ENCODE assay signal across 9 cellular contexts in the genomic region with DNA sequence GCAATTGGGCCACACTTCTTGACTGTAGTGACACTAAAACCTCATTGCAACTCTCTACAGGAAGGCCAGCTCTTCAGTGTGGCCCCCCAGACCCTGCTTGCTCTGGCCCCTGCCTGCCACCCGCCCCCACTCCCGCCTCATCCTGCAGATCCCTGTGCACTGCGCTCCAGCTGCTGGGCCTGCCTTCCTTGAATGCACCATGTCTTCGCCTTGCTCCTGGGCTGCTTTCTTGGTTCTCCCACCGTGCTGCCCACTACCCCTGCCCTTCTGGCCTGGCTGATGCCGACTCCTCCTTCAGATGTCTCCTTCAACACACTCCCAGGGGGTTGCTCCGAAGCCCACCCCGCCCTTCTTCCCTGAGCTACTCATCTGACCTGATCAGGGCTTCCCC.
DNase-seq lines count a peak whose midpoint lies in the region; ATAC-seq, FAIRE-seq and TF ChIP-seq lines count a peak whose summit lies in the region.
"Had no signal": no experiment of that assay in that cellular context is flagged by ENCODE, and none has a peak within 500 bp of the region (broad histone marks: within the 10 kb centered on the region; RNA-seq: fewer than 3 reads in every experiment).

No MANE protein-coding gene starts in this region.

- H3K9ac ChIP-seq in GM23248, result peak overlapping the region; percentile 92
- no peak overlapping the region for H3K9ac ChIP-seq in kidney (ENCODE audit: low read length in 2 of 2)

- peaks cover 53% of the 10 kb centered on the region for H3K79me2 ChIP-seq in GM23248 (ENCODE audit: insufficient read depth)

- peak overlapping the region; percentile 60 for H3K4me3 ChIP-seq in GM23248
- H3K4me3 ChIP-seq in kidney (ENCODE audit: low read length in 2 of 2), result peak overlapping the region in 1 of 2 donors; percentile 46

- POLR2A ChIA-PET in WTC11 (lab: Charles Lee), result interaction anchor here (0.7 to 3.4 kb wide), 9 partner anchors 7 to 103 kb away, joined by 4 to 31 read pairs (median 9); a partner anchor contains a TSS
- POLR2A ChIA-PET in CD4-positive, alpha-beta T cell (lab: Charles Lee), result no interaction called here

- no peak for FAIRE-seq in kidney (lab: Jason Lieb, UNC)

- no peaks in the 10 kb centered on the region for H3K9me2 ChIP-seq in GM23248 (ENCODE audit: insufficient read depth)

- WGBS in GM23248 (ENCODE audit: low coverage in 1 of 2, low lambda C conversion rate in 2 of 2, missing lambda C conversion rate in 2 of 2), 2 experiments, result 51 to 58% methylated on average over 8 of the region's 8 CpGs

- CTCF ChIA-PET in WTC11 (lab: Charles Lee), result interaction anchor here (0.5 to 4.4 kb wide), 9 partner anchors 9 to 103 kb away, joined by 3 to 41 read pairs (median 6); a partner anchor contains a TSS
- CTCF ChIA-PET in CD4-positive, alpha-beta T cell (lab: Charles Lee), result no interaction called here

- peaks cover 31% of the 10 kb centered on the region for H3K4me1 ChIP-seq in GM23248 (ENCODE audit: insufficient read depth)
- peaks cover 15 to 16% of the 10 kb centered on the region in 2 donors for H3K4me1 ChIP-seq in kidney (ENCODE audit: control insufficient read depth in 1 of 2, insufficient read depth in 1 of 2, low read depth in 1 of 2, low read length in 2 of 2)

- no peak for TF ChIP-seq CTCF in WTC11 (IDR thresholded peaks at IDR 0.05)
- TF ChIP-seq CTCF in kidney (IDR thresholded peaks at IDR 0.05; ENCODE audit: borderline replicate concordance, extremely low read depth, insufficient read depth), result no peak
- TF ChIP-seq CTCF in CD4-positive, alpha-beta T cell (IDR thresholded peaks at IDR 0.05), result no peak

- H3K4me2 ChIP-seq in GM23248 (ENCODE audit: unreplicated experiment), result peak overlapping the region; percentile 90

- H4K20me1 ChIP-seq in GM23248 (ENCODE audit: insufficient read depth), result no peaks in the 10 kb centered on the region

- peaks cover 29% of the 10 kb centered on the region for H3F3A ChIP-seq in GM23248 (ENCODE audit: insufficient read depth)

- ATAC-seq in WTC11 (no peak), HG02973 (IDR thresholded peaks at IDR 0.05; ENCODE audit: unreplicated experiment) (no peak)
- no peak for ATAC-seq in stimulated activated memory B cell treated with anti-CD40 and anti-IgM and Interleukin-4, amounts not matched to agents 10 μg/mL and 1 μg/mL and 100 μg/mL, for 72 hours
- ATAC-seq in CD4-positive, alpha-beta T cell (ENCODE audit: poor library complexity), result no peak

- H3K27ac ChIP-seq in GM23248 (peak overlapping the region; percentile 98), kidney (ENCODE audit: low read depth in 2 of 2, low read length in 2 of 2) (peak overlapping the region; percentile 83 to 88)
- H3K27ac ChIP-seq in CD4-positive, alpha-beta T cell (ENCODE audit: low read depth, low read length), result no peak overlapping the region

- H3K27me3 Mint-ChIP-seq in WTC11 (ENCODE audit: low read depth), result no peaks in the 10 kb centered on the region
- no peaks in the 10 kb centered on the region for H3K27me3 Mint-ChIP-seq in stimulated activated memory B cell treated with anti-CD40 and anti-IgM and Interleukin-4, amounts not matched to agents 10 μg/mL and 1 μg/mL and 100 μg/mL, for 72 hours
- H3K27me3 Mint-ChIP-seq in CD4-positive, alpha-beta T cell, result no peaks in the 10 kb centered on the region

- no peak overlapping the region; the same call in 1 of the 2 replicates for H3K27ac Mint-ChIP-seq in WTC11
- no peak overlapping the region for H3K27ac Mint-ChIP-seq in stimulated activated memory B cell treated with anti-CD40 and anti-IgM and Interleukin-4, amounts not matched to agents 10 μg/mL and 1 μg/mL and 100 μg/mL, for 72 hours
- H3K27ac Mint-ChIP-seq in CD4-positive, alpha-beta T cell, result no peak overlapping the region

- peaks cover 4% of the 10 kb centered on the region; the same call in 1 of the 2 replicates for H3K4me1 Mint-ChIP-seq in WTC11
- peaks cover 31% of the 10 kb centered on the region for H3K4me1 Mint-ChIP-seq in stimulated activated memory B cell treated with anti-CD40 and anti-IgM and Interleukin-4, amounts not matched to agents 10 μg/mL and 1 μg/mL and 100 μg/mL, for 72 hours
- peaks cover 20% of the 10 kb centered on the region for H3K4me1 Mint-ChIP-seq in CD4-positive, alpha-beta T cell (ENCODE audit: low read depth)

- DNase-seq in GM23248 (no peak), WTC11 (ENCODE audit: low spot score) (no peak), kidney (no peak), KBM-7 (no peak), DMS114 treated with DMSO at 0.1 percent for 48 hours (lab: John Stamatoyannopoulos, UW; ENCODE audit: unreplicated experiment) (no peak)
- no peak for DNase-seq in CD4-positive, alpha-beta T cell
- DNase-seq: activated CD4-positive, alpha-beta T cell treated with anti-CD3 and anti-CD28 coated beads, Interleukin-2, amount 50 U/mL, for 1 hour had no signal

- H3K36me3 Mint-ChIP-seq in WTC11, result no peaks in the 10 kb centered on the region
- peaks cover 14% of the 10 kb centered on the region for H3K36me3 Mint-ChIP-seq in stimulated activated memory B cell treated with anti-CD40 and anti-IgM and Interleukin-4, amounts not matched to agents 10 μg/mL and 1 μg/mL and 100 μg/mL, for 72 hours
- H3K36me3 Mint-ChIP-seq in CD4-positive, alpha-beta T cell (ENCODE audit: low read depth), result no peaks in the 10 kb centered on the region

- H3K4me3 Mint-ChIP-seq in WTC11, result peak overlapping the region; percentile 19; the same call in 1 of the 2 replicates
- H3K4me3 Mint-ChIP-seq in stimulated activated memory B cell treated with anti-CD40 and anti-IgM and Interleukin-4, amounts not matched to agents 10 μg/mL and 1 μg/mL and 100 μg/mL, for 72 hours, result peak overlapping the region; percentile 47
- no peak overlapping the region for H3K4me3 Mint-ChIP-seq in CD4-positive, alpha-beta T cell

- no peaks in the 10 kb centered on the region for H3K9me3 ChIP-seq in GM23248 (ENCODE audit: low read depth)
- H3K9me3 ChIP-seq in kidney (ENCODE audit: control insufficient read depth in 1 of 2, low read length in 2 of 2), result no peaks in the 10 kb centered on the region
- no peaks in the 10 kb centered on the region for H3K9me3 ChIP-seq in CD4-positive, alpha-beta T cell (ENCODE audit: control insufficient read depth, low read length)

- no peaks in the 10 kb centered on the region for H3K36me3 ChIP-seq in GM23248 (ENCODE audit: low read depth)
- no peaks in the 10 kb centered on the region for H3K36me3 ChIP-seq in kidney (ENCODE audit: control insufficient read depth in 1 of 2, insufficient read depth in 2 of 2, low read length in 2 of 2)

- intact Hi-C loops in kidney (cut with DNase I), result no loop called here
- intact Hi-C loops in CD4-positive, alpha-beta T cell (cut with DNase I, micrococcal nuclease), result no loop called here

- H2AFZ ChIP-seq in GM23248, result peak overlapping the region; percentile 52

- no peaks in the 10 kb centered on the region for H3K9me3 Mint-ChIP-seq in WTC11
- H3K9me3 Mint-ChIP-seq in stimulated activated memory B cell treated with anti-CD40 and anti-IgM and Interleukin-4, amounts not matched to agents 10 μg/mL and 1 μg/mL and 100 μg/mL, for 72 hours, result no peaks in the 10 kb centered on the region
- H3K9me3 Mint-ChIP-seq in CD4-positive, alpha-beta T cell, result no peaks in the 10 kb centered on the region

- no peaks in the 10 kb centered on the region for H3K27me3 ChIP-seq in GM23248 (replicated peaks; ENCODE audit: insufficient read depth)
- H3K27me3 ChIP-seq in CD4-positive, alpha-beta T cell (ENCODE audit: control insufficient read depth, insufficient read depth, low read length), result no peaks in the 10 kb centered on the region

- in situ Hi-C loops in GM23248 (cut with MboI), result no loop called here
- in situ Hi-C loops in KBM-7 (cut with MboI; ENCODE audit: low pct_unique_long_range_greater_than_20kb, low sequenced_read_pairs), result no loop called here

TF ChIP-seq in WTC11, 78 proteins besides CTCF, POLR2A, EP300 and RAD21:
- TF ChIP-seq MXD4 (CRISPR knock-in tag; IDR thresholded peaks at IDR 0.05; ENCODE audit: borderline replicate concordance) (no peak), ZNF416 (CRISPR knock-in tag; IDR thresholded peaks at IDR 0.05) (no peak), ATF1 (CRISPR knock-in tag; IDR thresholded peaks at IDR 0.05) (no peak)
- TF ChIP-seq, protein P1, sequence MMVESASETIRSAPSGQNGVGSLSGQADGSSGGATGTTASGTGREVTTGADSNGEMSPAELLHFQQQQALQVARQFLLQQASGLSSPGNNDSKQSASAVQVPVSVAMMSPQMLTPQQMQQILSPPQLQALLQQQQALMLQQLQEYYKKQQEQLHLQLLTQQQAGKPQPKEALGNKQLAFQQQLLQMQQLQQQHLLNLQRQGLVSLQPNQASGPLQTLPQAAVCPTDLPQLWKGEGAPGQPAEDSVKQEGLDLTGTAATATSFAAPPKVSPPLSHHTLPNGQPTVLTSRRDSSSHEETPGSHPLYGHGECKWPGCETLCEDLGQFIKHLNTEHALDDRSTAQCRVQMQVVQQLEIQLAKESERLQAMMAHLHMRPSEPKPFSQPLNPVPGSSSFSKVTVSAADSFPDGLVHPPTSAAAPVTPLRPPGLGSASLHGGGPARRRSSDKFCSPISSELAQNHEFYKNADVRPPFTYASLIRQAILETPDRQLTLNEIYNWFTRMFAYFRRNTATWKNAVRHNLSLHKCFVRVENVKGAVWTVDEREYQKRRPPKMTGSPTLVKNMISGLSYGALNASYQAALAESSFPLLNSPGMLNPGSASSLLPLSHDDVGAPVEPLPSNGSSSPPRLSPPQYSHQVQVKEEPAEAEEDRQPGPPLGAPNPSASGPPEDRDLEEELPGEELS (CRISPR knock-in tag; IDR thresholded peaks at IDR 0.05), result no peak
